In the genomic region with DNA sequence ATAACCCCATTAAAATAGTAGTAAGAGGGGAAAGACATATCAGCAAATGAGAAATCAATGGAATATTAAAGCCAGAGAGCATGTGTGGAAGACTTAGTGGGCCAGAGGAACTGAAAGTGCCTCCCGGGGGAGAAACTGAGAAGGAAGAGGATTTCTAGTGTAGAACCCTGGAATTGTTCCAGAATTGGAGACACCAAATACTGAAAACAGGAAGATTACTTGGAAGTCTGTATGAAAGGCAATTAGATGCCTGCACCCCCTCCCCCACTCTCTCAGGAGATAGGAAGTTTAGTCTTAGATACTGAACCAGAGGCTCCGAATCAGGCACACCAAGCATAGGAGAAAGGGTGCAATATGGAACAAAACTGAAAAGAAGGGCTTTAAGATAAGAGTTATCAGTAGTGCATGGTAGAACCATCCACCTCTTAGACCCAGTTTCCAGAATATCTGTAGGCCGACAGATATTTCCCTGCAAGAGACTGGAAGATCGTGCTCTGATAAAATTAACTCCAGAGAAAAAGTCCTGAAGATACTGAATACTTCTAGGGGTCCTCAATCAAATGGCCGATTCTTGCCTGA, we compare ENCODE assay signal across 13 cellular contexts. TPM values are rescaled to one million over a fixed set of nuclear protein-coding genes. Genes with fewer than 3 reads are reported as not detected.
DNase-seq lines count a peak whose midpoint lies in the region; ATAC-seq and TF ChIP-seq lines count a peak whose summit lies in the region.
"Had no signal": no experiment of that assay in that cellular context is flagged by ENCODE, and none has a peak within 500 bp of the region (broad histone marks: within the 10 kb centered on the region; RNA-seq: fewer than 3 reads in every experiment).

No MANE protein-coding gene starts in this region.

- H3K9me3 Mint-ChIP-seq in activated naive CD4-positive, alpha-beta T cell treated with anti-CD3 and anti-CD28 coated beads, Interleukin-2, amount 50 U/mL, for 72 hours = no peaks in the 10 kb centered on the region
- no peaks in the 10 kb centered on the region for H3K9me3 Mint-ChIP-seq in activated naive CD4-positive, alpha-beta T cell treated with anti-CD3 and anti-CD28 coated beads for 36 hours
- H3K9me3 Mint-ChIP-seq: activated CD4-positive, alpha-beta memory T cell treated with anti-CD3 and anti-CD28 coated beads, Interleukin-2, amount 10 ng/mL, durations not matched to agents 7 days and 5 days had no signal

- no peaks in the 10 kb centered on the region for H3K27me3 ChIP-seq in adrenal gland
- no peaks in the 10 kb centered on the region for H3K27me3 ChIP-seq in right cardiac atrium (ENCODE audit: control insufficient read depth, insufficient read depth)
- H3K27me3 ChIP-seq in thyroid gland = no peaks in the 10 kb centered on the region
- H3K27me3 ChIP-seq in lower lobe of right lung (ENCODE audit: low read depth) = no peaks in the 10 kb centered on the region
- H3K27me3 ChIP-seq: dorsolateral prefrontal cortex had no signal

- no peak overlapping the region for H3K4me3 Mint-ChIP-seq in activated naive CD4-positive, alpha-beta T cell treated with anti-CD3 and anti-CD28 coated beads for 36 hours
- H3K4me3 Mint-ChIP-seq: activated CD4-positive, alpha-beta memory T cell treated with anti-CD3 and anti-CD28 coated beads, Interleukin-2, amount 10 ng/mL, durations not matched to agents 7 days and 5 days; activated naive CD8-positive, alpha-beta T cell had no signal

- intact Hi-C loops in activated naive CD4-positive, alpha-beta T cell treated with anti-CD3 and anti-CD28 coated beads for 36 hours (cut with micrococcal nuclease) = no loop called here
- intact Hi-C loops in adrenal gland (cut with DNase I) (loop anchor here in 1 of 2 donors (5.0 kb wide), 1 partner anchor 33 kb away; a partner anchor contains a TSS), right cardiac atrium (cut with DNase I) (no loop called here), thyroid gland (cut with DNase I) (no loop called here), lower lobe of right lung (cut with DNase I) (no loop called here)

- no peak overlapping the region for H3K4me3 ChIP-seq in adrenal gland
- no peak overlapping the region for H3K4me3 ChIP-seq in right cardiac atrium (ENCODE audit: low read length)
- H3K4me3 ChIP-seq in thyroid gland (replicated peaks in 1 of 3) = no peak overlapping the region
- H3K4me3 ChIP-seq in lower lobe of right lung = no peak overlapping the region
- H3K4me3 ChIP-seq: dorsolateral prefrontal cortex had no signal

- no peaks in the 10 kb centered on the region for H3K27me3 Mint-ChIP-seq in activated naive CD4-positive, alpha-beta T cell treated with anti-CD3 and anti-CD28 coated beads for 36 hours (ENCODE audit: low read depth)
- H3K27me3 Mint-ChIP-seq: activated CD4-positive, alpha-beta memory T cell treated with anti-CD3 and anti-CD28 coated beads, Interleukin-2, amount 10 ng/mL, durations not matched to agents 7 days and 5 days; activated naive CD8-positive, alpha-beta T cell had no signal

- H3K36me3 ChIP-seq in adrenal gland (replicated peaks in 1 of 2) = peaks cover 0 to under 1% of the 10 kb centered on the region in 2 donors
- no peaks in the 10 kb centered on the region for H3K36me3 ChIP-seq in thyroid gland
- H3K36me3 ChIP-seq in lower lobe of right lung = peaks cover 7% of the 10 kb centered on the region

- H3K9me3 ChIP-seq in adrenal gland (replicated peaks in 1 of 3) (no peaks in the 10 kb centered on the region), right cardiac atrium (ENCODE audit: control insufficient read depth, low read length) (no peaks in the 10 kb centered on the region), thyroid gland (no peaks in the 10 kb centered on the region), lower lobe of right lung (no peaks in the 10 kb centered on the region)

- no peak for ATAC-seq in activated naive CD4-positive, alpha-beta T cell treated with anti-CD3 and anti-CD28 coated beads, Interleukin-2, amount 50 U/mL, for 72 hours
- peak; percentile 49 to 64 for ATAC-seq in right cardiac atrium
- no peak for ATAC-seq in lower lobe of right lung
- ATAC-seq in HG02973 (IDR thresholded peaks at IDR 0.05; ENCODE audit: unreplicated experiment) = no peak

- no peak for TF ChIP-seq CTCF in adrenal gland (IDR thresholded peaks at IDR 0.05)
- no peak for TF ChIP-seq CTCF in thyroid gland (IDR thresholded peaks at IDR 0.05)
- no peak for TF ChIP-seq CTCF in lower lobe of right lung (IDR thresholded peaks at IDR 0.05)

- no peak for DNase-seq in activated naive CD4-positive, alpha-beta T cell treated with anti-CD3 and anti-CD28 coated beads, Interleukin-2, amount 50 U/mL, for 72 hours (ENCODE audit: low spot score in 2 of 2)
- no peak for DNase-seq in activated naive CD4-positive, alpha-beta T cell treated with anti-CD3 and anti-CD28 coated beads for 36 hours
- DNase-seq in adrenal gland (peak; percentile 24 to 68 (median 52)), right cardiac atrium (peak; percentile 30 to 72 (median 60)), thyroid gland (no peak), lower lobe of right lung (no peak)
- no peak for DNase-seq in stimulated activated CD4-positive, alpha-beta T cell treated with anti-CD3 and anti-CD28 coated beads, Interleukin-4, amount 100 ng/mL, for 4 hours
- DNase-seq: activated CD4-positive, alpha-beta memory T cell treated with anti-CD3 and anti-CD28 coated beads, Interleukin-2, amount 10 ng/mL, durations not matched to agents 7 days and 5 days; NCI-H1417; small intestine had no signal

- no peak overlapping the region for H3K27ac ChIP-seq in adrenal gland
- no peak overlapping the region for H3K27ac ChIP-seq in right cardiac atrium (ENCODE audit: low read length)
- peak overlapping the region in 2 of 3 donors; percentile 21 to 44 for H3K27ac ChIP-seq in thyroid gland
- no peak overlapping the region for H3K27ac ChIP-seq in lower lobe of right lung

- peak overlapping the region; percentile 11 to 14 for H3K27ac Mint-ChIP-seq in activated naive CD4-positive, alpha-beta T cell treated with anti-CD3 and anti-CD28 coated beads, Interleukin-2, amount 50 U/mL, for 72 hours
- H3K27ac Mint-ChIP-seq in activated naive CD4-positive, alpha-beta T cell treated with anti-CD3 and anti-CD28 coated beads for 36 hours = no peak overlapping the region
- H3K27ac Mint-ChIP-seq: activated CD4-positive, alpha-beta memory T cell treated with anti-CD3 and anti-CD28 coated beads, Interleukin-2, amount 10 ng/mL, durations not matched to agents 7 days and 5 days; activated naive CD8-positive, alpha-beta T cell had no signal

- H3K4me1 Mint-ChIP-seq in activated naive CD4-positive, alpha-beta T cell treated with anti-CD3 and anti-CD28 coated beads for 36 hours (ENCODE audit: low read depth) = peaks cover 13% of the 10 kb centered on the region

- peaks cover 0 to 30% of the 10 kb centered on the region in 2 donors for H3K4me1 ChIP-seq in adrenal gland (replicated peaks in 1 of 2)
- peaks cover 9% of the 10 kb centered on the region for H3K4me1 ChIP-seq in right cardiac atrium (ENCODE audit: control insufficient read depth, insufficient read depth, low read length)
- H3K4me1 ChIP-seq in thyroid gland = peaks cover 28 to 56% of the 10 kb centered on the region in 2 donors
- peaks cover 45% of the 10 kb centered on the region for H3K4me1 ChIP-seq in lower lobe of right lung

- TF ChIP-seq POLR2A in adrenal gland (IDR thresholded peaks at IDR 0.05) (no peak), thyroid gland (IDR thresholded peaks at IDR 0.05) (no peak)

- H3K36me3 Mint-ChIP-seq in activated naive CD4-positive, alpha-beta T cell treated with anti-CD3 and anti-CD28 coated beads, Interleukin-2, amount 50 U/mL, for 72 hours = no peaks in the 10 kb centered on the region
- H3K36me3 Mint-ChIP-seq in activated naive CD4-positive, alpha-beta T cell treated with anti-CD3 and anti-CD28 coated beads for 36 hours (ENCODE audit: low read depth) = peaks cover 2% of the 10 kb centered on the region

- CTCF ChIA-PET in activated naive CD4-positive, alpha-beta T cell treated with anti-CD3 and anti-CD28 coated beads for 36 hours (lab: Charles Lee) = interaction anchor here (1.2 to 2.9 kb wide), 3 partner anchors 8 to 36 kb away, joined by 3 to 17 read pairs (median 7); no protein-coding TSS in a partner anchor

- 71 to 72% (median 71%) methylated on average over 5 of the region's 5 CpGs for WGBS in adrenal gland, 4 donors
- 48% methylated on average over 5 of the region's 5 CpGs for WGBS in right cardiac atrium
- 71 to 78% methylated on average over 5 of the region's 5 CpGs for WGBS in thyroid gland, 2 donors

RNA-seq across cellular contexts. Expression of a gene that starts 32.4 kb away (rescaled TPM):
- total RNA-seq in activated naive CD4-positive, alpha-beta T cell treated with anti-CD3 and anti-CD28 coated beads, Interleukin-2, amount 50 U/mL, for 72 hours = 10 to 100 TPM; 23.0 to 25.1 TPM
- 10 to 100 TPM; 20.7 to 21.6 TPM for total RNA-seq in activated naive CD4-positive, alpha-beta T cell treated with anti-CD3 and anti-CD28 coated beads for 36 hours
- total RNA-seq in adrenal gland = 10 to 100 TPM; 10.6 to 62.1 (median 32.5) TPM
- 10 to 100 TPM; 14.3 to 42.5 (median 20.9) TPM for polyA plus RNA-seq in adrenal gland
- 10 to 100 TPM; 25.3 to 35.1 (median 33.6) TPM for total RNA-seq in right cardiac atrium
- polyA plus RNA-seq in right cardiac atrium = 67.2 TPM
- total RNA-seq in thyroid gland = 10 to 100 TPM; 25.2 to 38.7 (median 30.6) TPM
- total RNA-seq in lower lobe of right lung = 30.2 TPM

RNA-seq across cellular contexts. Expression of a gene that starts 32.6 kb away (rescaled TPM):
- 1 to 10 TPM; 4.0 to 5.9 TPM for total RNA-seq in activated naive CD4-positive, alpha-beta T cell treated with anti-CD3 and anti-CD28 coated beads, Interleukin-2, amount 50 U/mL, for 72 hours
- total RNA-seq in activated naive CD4-positive, alpha-beta T cell treated with anti-CD3 and anti-CD28 coated beads for 36 hours = 1 to 10 TPM; 4.5 to 4.9 TPM
- total RNA-seq in adrenal gland (1 to 10 TPM; 1.1 to 9.8 (median 5.5) TPM), right cardiac atrium (1 to 10 TPM; 6.8 to 9.9 (median 8.8) TPM), thyroid gland (10 to 100 TPM; 14.8 to 43.1 (median 23.8) TPM), lower lobe of right lung (8.7 TPM)
- polyA plus RNA-seq in adrenal gland (10 to 100 TPM in 1 of 3 donors, 1 to 10 TPM in 2; 3.1 to 12.8 (median 4.2) TPM), right cardiac atrium (13.2 TPM)

Comparison
In these comparisons a context has a peak if more than half of its experiments do, and no peak if none do; other contexts are left out.
1. ATAC-seq: peak in right cardiac atrium (2 of 2); none in activated naive CD4-positive, alpha-beta T cell treated with anti-CD3 and anti-CD28 coated beads, Interleukin-2, amount 50 U/mL, for 72 hours (0 of 2), lower lobe of right lung (0 of 2) and HG02973 (single experiment).
2. DNase-seq: peak in adrenal gland (7 of 7) and right cardiac atrium (3 of 3); none in activated naive CD4-positive, alpha-beta T cell treated with anti-CD3 and anti-CD28 coated beads, Interleukin-2, amount 50 U/mL, for 72 hours (0 of 2), activated naive CD4-positive, alpha-beta T cell treated with anti-CD3 and anti-CD28 coated beads for 36 hours (single experiment), thyroid gland (0 of 2), lower lobe of right lung (single experiment) and stimulated activated CD4-positive, alpha-beta T cell treated with anti-CD3 and anti-CD28 coated beads, Interleukin-4, amount 100 ng/mL, for 4 hours (0 of 2).
3. H3K27ac ChIP-seq: peak in thyroid gland (2 of 3); none in adrenal gland (0 of 5), right cardiac atrium (single experiment) and lower lobe of right lung (single experiment).